ENCODE assay signal across 24 cellular contexts in genomic region chr22:33051960-33052839, GRCh38. TPM values are rescaled to one million over a fixed set of nuclear protein-coding genes. Genes with fewer than 3 reads are reported as not detected.
A peak's percentile ranks its signal among the peaks of the same experiment; 100 is the strongest.
DNase-seq lines count a peak whose midpoint lies in the region; TF ChIP-seq lines count a peak whose summit lies in the region.
"Had no signal": no experiment of that assay in that cellular context is flagged by ENCODE, and none has a peak within 500 bp of the region (broad histone marks: within the 10 kb centered on the region; RNA-seq: fewer than 3 reads in every experiment).

No MANE protein-coding gene starts in this region.

- H4K20me1 ChIP-seq in H9 (ENCODE audit: control insufficient read depth, insufficient read depth, insufficient read length) = no peaks in the 10 kb centered on the region
- H4K20me1 ChIP-seq: BLaER1 had no signal

- H3K79me2 ChIP-seq in H9 (ENCODE audit: insufficient read depth, low read length) = peaks cover 1% of the 10 kb centered on the region; the same call in 1 of the 2 replicates

- peak overlapping the region; percentile 57 to 72 for H3K4me3 Mint-ChIP-seq in H9
- H3K4me3 Mint-ChIP-seq: activated B cell treated with CpG ODN at 0.5 μM for 24 hours; activated T-helper 17 cell treated with anti-CD3 and anti-CD28 coated beads, Interleukin-2, amount 50 U/mL, for 72 hours; immature natural killer cell had no signal

- peak overlapping the region; percentile 8 for H3K18ac ChIP-seq in H9 (ENCODE audit: insufficient read length, low read depth, low read length)

- H3K4me3 ChIP-seq in tibial nerve = no peak overlapping the region
- H3K4me3 ChIP-seq: BLaER1, GM23248, lung, thyroid gland had no signal

- H2BK20ac ChIP-seq in H9 (ENCODE audit: low read depth, low read length, poor library complexity, severe bottlenecking) = no peak overlapping the region

- H3K4me1 ChIP-seq in H9 (ENCODE audit: insufficient read depth, low read length) = peaks cover 34% of the 10 kb centered on the region; the same call in 1 of the 2 replicates
- no peaks in the 10 kb centered on the region for H3K4me1 ChIP-seq in tibial nerve
- H3K4me1 ChIP-seq: foreskin keratinocyte, thyroid gland had no signal

- H2AFZ ChIP-seq in H9 (ENCODE audit: low read length) = no peak overlapping the region
- H2AFZ ChIP-seq: GM23248 had no signal

- H3K4ac ChIP-seq in H9 (ENCODE audit: low read depth, low read length) = no peak overlapping the region; the same call in 1 of the 2 replicates

- H3K14ac ChIP-seq in H9 (ENCODE audit: insufficient read depth, low read length) = peak overlapping the region; percentile 61

- no peaks in the 10 kb centered on the region for H3K36me3 ChIP-seq in tibial nerve
- H3K36me3 ChIP-seq: BLaER1, thyroid gland had no signal

- TF ChIP-seq EP300 in tibial nerve (IDR thresholded peaks at IDR 0.05) = no peak

- H3K4me2 ChIP-seq in H9 (ENCODE audit: insufficient read depth, insufficient read length, low read length) = peak overlapping the region; percentile 58
- H3K4me2 ChIP-seq: BLaER1 had no signal

- peak overlapping the region; percentile 84 for H2BK12ac ChIP-seq in H9 (ENCODE audit: insufficient read length, low read depth, low read length)

- H3K27me3 Mint-ChIP-seq in H9 (ENCODE audit: low read depth) = no peaks in the 10 kb centered on the region

- H4K8ac ChIP-seq in H9 (replicated peaks; ENCODE audit: insufficient read length, low read depth, low read length) = no peak overlapping the region

- no peak overlapping the region for H2BK120ac ChIP-seq in H9 (ENCODE audit: low read depth, low read length, poor library complexity, severe bottlenecking)

- peaks cover 85 to 91% of the 10 kb centered on the region in 2 experiments for H3K4me1 Mint-ChIP-seq in H9
- H3K4me1 Mint-ChIP-seq: activated T-helper 17 cell treated with anti-CD3 and anti-CD28 coated beads, Interleukin-2, amount 50 U/mL, for 72 hours; immature natural killer cell had no signal

- DNase-seq in H9 (no peak), NCI-H1694 treated with DMSO at 0.1 percent for 48 hours (lab: John Stamatoyannopoulos, UW) (peak; percentile 4), cerebellar cortex (ENCODE audit: low spot score) (peak; percentile 57), midbrain (lab: John Stamatoyannopoulos, UW) (peak; percentile 39), tibial nerve (ENCODE audit: low spot score in 2 of 2) (no peak), GM20000 (ENCODE audit: low spot score) (no peak), AML-193 (lab: John Stamatoyannopoulos, UW) (no peak)
- DNase-seq in stimulated activated CD4-positive, alpha-beta T cell treated with anti-CD3 and anti-CD28 coated beads, Interleukin-2, amount 100 ng/mL, for 24 hours = no peak
- DNase-seq: activated B cell treated with CpG ODN at 0.5 μM for 24 hours; cerebellar nuclear complex; DMS79 treated with DMSO at 0.1 percent for 48 hours; foreskin keratinocyte; GM23248; immature natural killer cell; NCI-H446; stimulated activated CD4-positive, alpha-beta T cell treated with anti-CD3 and anti-CD28 coated beads, Interleukin-2, amount 100 ng/mL, for 48 hours; stimulated activated CD8-positive, alpha-beta memory T cell treated with anti-CD3 and anti-CD28 coated beads, Interleukin-4, amount 100 ng/mL, for 48 hours; thyroid gland had no signal

- H3K27me3 ChIP-seq in H9 (ENCODE audit: insufficient read depth, low read length) = peaks cover 10% of the 10 kb centered on the region; the same call in 1 of the 2 replicates
- peaks cover 0 to 53% of the 10 kb centered on the region in 2 donors for H3K27me3 ChIP-seq in tibial nerve

- H2BK5ac ChIP-seq in H9 (ENCODE audit: insufficient read length, low read length) = no peak overlapping the region

- H2AK5ac ChIP-seq in H9 (ENCODE audit: insufficient read length, low read length) = no peak overlapping the region

- H3K27ac ChIP-seq in H9 (ENCODE audit: insufficient read length, low read depth, low read length) (no peak overlapping the region), tibial nerve (no peak overlapping the region)
- H3K27ac ChIP-seq: BLaER1, foreskin keratinocyte, GM23248, thyroid gland had no signal

- no peak overlapping the region for H3T11ph ChIP-seq in H9 (ENCODE audit: low read length)

- H2BK15ac ChIP-seq in H9 (ENCODE audit: low read depth, low read length) = no peak overlapping the region

- H3K23me2 ChIP-seq in H9 (ENCODE audit: insufficient read length, low read depth, low read length, poor library complexity, severe bottlenecking) = peaks cover 28% of the 10 kb centered on the region

- H3K9me3 ChIP-seq in H9 (ENCODE audit: control insufficient read depth, low read depth, low read length) = no peaks in the 10 kb centered on the region
- H3K9me3 ChIP-seq in tibial nerve = no peaks in the 10 kb centered on the region
- H3K9me3 ChIP-seq: BLaER1, thyroid gland had no signal

- H4K5ac ChIP-seq in H9 (ENCODE audit: insufficient read length, low read depth, low read length) = no peak overlapping the region

- TF ChIP-seq CTCF in H9 (conservative IDR thresholded peaks at IDR 0.05) (no peak), tibial nerve (IDR thresholded peaks at IDR 0.05) (no peak), GM20000 (IDR thresholded peaks at IDR 0.05; ENCODE audit: extremely low read depth, missing control alignments) (no peak)

- H3K9me3 Mint-ChIP-seq in H9 = peaks cover 0 to 3% of the 10 kb centered on the region in 2 experiments; a peak in 1 of 5 replicates
- H3K9me3 Mint-ChIP-seq: activated B cell treated with CpG ODN at 0.5 μM for 24 hours; activated T-helper 17 cell treated with anti-CD3 and anti-CD28 coated beads, Interleukin-2, amount 50 U/mL, for 72 hours; immature natural killer cell had no signal

- H3K23ac ChIP-seq in H9 (ENCODE audit: insufficient read length, low read depth, low read length) = no peak overlapping the region

- WGBS in H9 (ENCODE audit: extremely low coverage, insufficient read length, low lambda C conversion rate) = no CpG with 5 or more reads among the region's 11 CpGs
- WGBS in tibial nerve, 2 donors = 32% methylated on average over 11 of the region's 11 CpGs

- H3K56ac ChIP-seq in H9 (ENCODE audit: insufficient read length, low read depth, low read length) = no peak overlapping the region

- H3K79me1 ChIP-seq in H9 (ENCODE audit: insufficient read depth, low read depth, low read length, poor library complexity, severe bottlenecking) = peaks cover 3% of the 10 kb centered on the region

- H4K91ac ChIP-seq in H9 (ENCODE audit: insufficient read length, low read depth, low read length) = peak overlapping the region; percentile 58

- peaks cover 12 to 39% (median 32%) of the 10 kb centered on the region in 3 experiments for H3K36me3 Mint-ChIP-seq in H9 (ENCODE audit: insufficient read depth in 1 of 3, low read depth in 3 of 3)
- H3K36me3 Mint-ChIP-seq: immature natural killer cell had no signal

- H3K9ac ChIP-seq in H9 (ENCODE audit: extremely low read depth, insufficient read length, low read length) = peak overlapping the region; percentile 52
- H3K9ac ChIP-seq: BLaER1, GM23248 had no signal

- TF ChIP-seq POLR2A in tibial nerve (IDR thresholded peaks at IDR 0.05) = no peak

- H3K27ac Mint-ChIP-seq in H9 = peak overlapping the region; percentile 42 to 91 (median 51); a peak in 6 of 7 replicates
- H3K27ac Mint-ChIP-seq: activated B cell treated with CpG ODN at 0.5 μM for 24 hours; activated T-helper 17 cell treated with anti-CD3 and anti-CD28 coated beads, Interleukin-2, amount 50 U/mL, for 72 hours; immature natural killer cell had no signal

RNA-seq across cellular contexts. Expression of gene SYN3, which starts 6.0 kb away (rescaled TPM):
- total RNA-seq in H9 (2021) = 74.6 and 75.5 TPM in 2 replicates
- total RNA-seq in tibial nerve = 1 to 10 TPM in 1 of 4 donors, under 1 TPM in 2, not detected in 1; 0.20 to 2.1 (median 0.44) TPM
- total RNA-seq: activated CD8-positive, alpha-beta memory T cell treated with anti-CD3 and anti-CD28 coated beads for 36 hours; activated T-helper 17 cell treated with anti-CD3 and anti-CD28 coated beads, Interleukin-2, amount 50 U/mL, for 72 hours; foreskin keratinocyte; GM23248; HT-29; T-helper 1 cell treated with Interleukin-12 subunit alpha and Interleukin-12 subunit beta and Interleukin-4 antibody, amounts not matched to agents 30 ng/mL and 1 ng/mL, for 36 hours had no signal

Comparison
In these comparisons a context has a peak if more than half of its experiments do, and no peak if none do; other contexts are left out.
1. DNase-seq: peak in NCI-H1694 treated with DMSO at 0.1 percent for 48 hours (single experiment), cerebellar cortex (single experiment) and midbrain (single experiment); none in H9 (single experiment), tibial nerve (0 of 2), stimulated activated CD4-positive, alpha-beta T cell treated with anti-CD3 and anti-CD28 coated beads, Interleukin-2, amount 100 ng/mL, for 24 hours (0 of 2), GM20000 (single experiment) and AML-193 (0 of 2).
2. RNA of gene SYN3, which starts 6.0 kb away (total RNA-seq): 74.6 to 75.5 TPM in H9; 0.20 to 2.1 TPM in tibial nerve; every median in the first group is over 10 times any median in the second.